ENCODE assay signal across 29 cellular contexts in genomic region chr14:95659986-95660385, GRCh38. TPM values are rescaled to one million over a fixed set of nuclear protein-coding genes. Genes with fewer than 3 reads are reported as not detected.
"Had no signal": no experiment of that assay in that cellular context is flagged by ENCODE, and none has a peak within 500 bp of the region (broad histone marks: within the 10 kb centered on the region; RNA-seq: fewer than 3 reads in every experiment).

No MANE protein-coding gene starts in this region.

- H3K36me3 ChIP-seq: colonic mucosa, right lobe of liver, transverse colon, vagina had no signal

- H3K27me3 ChIP-seq: colonic mucosa, right lobe of liver, vagina had no signal

- ATAC-seq: activated CD4-positive, alpha-beta T cell treated with anti-CD3 and anti-CD28 coated beads for 36 hours; activated T-cell treated with anti-CD3 and anti-CD28 coated beads, Interleukin-2, amount 50 U/mL, for 4 hours; effector memory CD8-positive, alpha-beta T cell; esophagus mucosa; right lobe of liver; stimulated activated effector memory CD8-positive, alpha-beta T cell treated with anti-CD3 and anti-CD28 coated beads, Interleukin-12 subunit alpha, Interleukin-12 subunit beta, amount 100 ng/mL, for 72 hours; WTC11 had no signal

- DNase-seq: activated CD4-positive, alpha-beta T cell treated with anti-CD3 and anti-CD28 coated beads for 36 hours; activated CD4-positive, alpha-beta T cell treated with anti-CD3 and anti-CD28 coated beads, Interleukin-2, amount 50 U/mL, for 4 hours; activated CD8-positive, alpha-beta memory T cell treated with anti-CD3 and anti-CD28 coated beads for 24 hours; activated CD8-positive, alpha-beta memory T cell treated with anti-CD3 and anti-CD28 coated beads, Interleukin-2, amount 50 U/mL, for 48 hours; activated naive CD4-positive, alpha-beta T cell; activated T-cell treated with anti-CD3 and anti-CD28 coated beads, Interleukin-2, amount 50 U/mL, for 4 hours; central memory CD4-positive, alpha-beta T cell; colonic mucosa; effector memory CD8-positive, alpha-beta T cell; foreskin melanocyte; glutamatergic neuron; hippocampal formation; left ventricle myocardium superior; nephron progenitor cell; nucleus accumbens; right lobe of liver; stimulated activated CD4-positive, alpha-beta T cell treated with anti-CD3 and anti-CD28 coated beads, Interleukin-1b, Interleukin-23, amount 100 ng/mL, for 48 hours; T1000; transverse colon had no signal

- H3K27ac ChIP-seq: colonic mucosa, dorsolateral prefrontal cortex, right lobe of liver, transverse colon, vagina had no signal

- H3K4me1 ChIP-seq: colonic mucosa, transverse colon had no signal

- H3K9me3 ChIP-seq: colonic mucosa, right lobe of liver, transverse colon, vagina had no signal

- H3K4me3 ChIP-seq: colonic mucosa, dorsolateral prefrontal cortex, right lobe of liver, skin epidermis, transverse colon had no signal

RNA-seq across cellular contexts. Expression of gene TCL1B, which starts 26.2 kb away (rescaled TPM):
- total RNA-seq: activated CD4-positive, alpha-beta T cell treated with anti-CD3 and anti-CD28 coated beads for 36 hours; activated T-cell treated with anti-CD3 and anti-CD28 coated beads, Interleukin-2, amount 50 U/mL, for 4 hours; activated T-helper 2 cell treated with anti-CD3 and anti-CD28 coated beads, Interferon-gamma antibody, Interleukin-2, Interleukin-4, amounts not matched to agents 10 μg/mL and 5 μg/mL and 100 μg/mL, durations not matched to agents 14 hours and 24 hours and 36 hours; astrocyte; colonic mucosa; dorsolateral prefrontal cortex; endothelial cell of umbilical vein; esophagus mucosa; left ventricle myocardium superior; right lobe of liver; temporal lobe; vagina had no signal
- polyA plus RNA-seq: endothelial cell of umbilical vein had no signal

RNA-seq across cellular contexts. Expression of gene TCL1A, which starts 53.9 kb away (rescaled TPM):
- total RNA-seq: activated CD4-positive, alpha-beta T cell treated with anti-CD3 and anti-CD28 coated beads for 36 hours; activated T-helper 2 cell treated with anti-CD3 and anti-CD28 coated beads, Interferon-gamma antibody, Interleukin-2, Interleukin-4, amounts not matched to agents 10 μg/mL and 5 μg/mL and 100 μg/mL, durations not matched to agents 14 hours and 24 hours and 36 hours; astrocyte; endothelial cell of umbilical vein; left ventricle myocardium superior; temporal lobe; vagina had no signal
- polyA plus RNA-seq: endothelial cell of umbilical vein had no signal
